21 cellular contexts compared by ENCODE assay signal in the genomic region with DNA sequence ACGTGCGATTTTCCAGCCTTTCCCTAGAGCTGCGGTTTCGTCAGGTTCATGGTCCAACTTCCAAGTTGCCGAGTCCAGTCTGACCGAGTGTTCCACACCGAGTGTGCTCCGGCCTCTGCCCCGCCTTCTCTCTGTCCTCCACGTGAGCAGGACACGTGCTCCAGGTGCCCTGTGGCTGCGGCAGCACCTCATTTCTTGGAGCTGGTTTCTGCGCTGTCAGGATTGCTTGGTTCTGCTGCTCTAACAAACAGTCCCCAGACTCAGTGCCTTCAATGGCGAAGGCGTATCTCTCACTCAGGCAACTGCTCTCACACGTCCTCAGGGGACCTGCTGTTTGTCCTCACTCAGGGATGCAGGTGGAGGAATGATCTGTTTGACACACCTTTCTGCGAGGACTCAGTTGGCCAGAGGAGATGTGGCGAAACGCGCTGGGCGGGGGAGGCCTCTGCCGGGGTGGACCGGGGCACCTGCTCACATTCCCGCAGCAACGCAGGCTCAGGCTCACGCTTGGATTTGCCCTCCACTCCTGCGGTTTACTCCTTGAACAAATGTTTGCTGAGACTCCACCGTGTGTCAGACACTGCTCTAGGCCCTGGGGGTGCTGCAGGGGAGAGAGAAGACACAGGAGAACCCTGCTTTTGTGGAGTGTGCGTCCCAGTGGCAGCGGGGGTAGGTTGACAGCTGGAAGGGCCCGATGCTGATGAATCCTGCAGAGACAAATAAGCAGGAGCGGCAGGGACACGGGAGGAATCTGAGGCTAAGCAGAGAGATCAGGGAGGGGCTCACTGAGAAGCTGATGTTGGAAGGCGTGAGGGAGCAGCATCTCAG.
DNase-seq lines count a peak whose midpoint lies in the region; ATAC-seq and TF ChIP-seq lines count a peak whose summit lies in the region.
"Had no signal": no experiment of that assay in that cellular context is flagged by ENCODE, and none has a peak within 500 bp of the region (broad histone marks: within the 10 kb centered on the region; RNA-seq: fewer than 3 reads in every experiment).

No MANE protein-coding gene starts in this region.

- no peak overlapping the region for H3K4me3 Mint-ChIP-seq in WTC11

- no peak overlapping the region for H3K23ac ChIP-seq in neuronal stem cell (ENCODE audit: low read depth, low read length, poor library complexity)

- H3K27ac ChIP-seq in HEK293 (ENCODE audit: extremely low read depth, low read depth, low read length), result no peak overlapping the region
- H3K27ac ChIP-seq in neuronal stem cell (replicated peaks; ENCODE audit: low read length), result no peak overlapping the region
- H3K27ac ChIP-seq: 22Rv1, HL-60, KMS-11 had no signal

- no CpG with 5 or more reads among the region's 34 CpGs for WGBS in neuronal stem cell (ENCODE audit: extremely low coverage in 2 of 2, insufficient read length in 2 of 2, insufficient replicate concordance in 1 of 2), 2 donors

- peak overlapping the region; percentile 96 for H2BK15ac ChIP-seq in neuronal stem cell (ENCODE audit: low read length)

- no peak overlapping the region for H4K91ac ChIP-seq in neuronal stem cell (ENCODE audit: low read depth, low read length, poor library complexity)

- peak; percentile 24 for DNase-seq in NCI-H748 (lab: John Stamatoyannopoulos, UW; ENCODE audit: unreplicated experiment)
- no peak for DNase-seq in NCI-H748 treated with DMSO at 0.1 percent for 48 hours (lab: John Stamatoyannopoulos, UW)
- no peak for DNase-seq in WTC11 (ENCODE audit: low spot score)
- DNase-seq in neuronal stem cell (ENCODE audit: low spot score), result no peak
- DNase-seq in KG1 (lab: John Stamatoyannopoulos, UW), result no peak
- DNase-seq: Caco-2, DMS53, MG63, NCI-H1092 treated with DMSO at 0.1 percent for 48 hours, NCI-H1694, NCI-H2107, NCI-H446, RPMI8226 had no signal

- H3K36me3 Mint-ChIP-seq in WTC11, result peaks cover 13% of the 10 kb centered on the region
- H3K36me3 Mint-ChIP-seq: CD14-positive monocyte had no signal

- H3K14ac ChIP-seq in neuronal stem cell (ENCODE audit: low read length), result peak overlapping the region; percentile 61

- H3K4ac ChIP-seq in neuronal stem cell (ENCODE audit: low read length), result no peak overlapping the region

- H3K4me1 ChIP-seq in HEK293 (ENCODE audit: control insufficient read depth, insufficient read depth, low read length) (peaks cover 6% of the 10 kb centered on the region; the same call in 1 of the 2 replicates), neuronal stem cell (ENCODE audit: control insufficient read depth in 2 of 2, insufficient read depth in 1 of 2, low read depth in 1 of 2, low read length in 2 of 2) (peaks cover 10 to 60% of the 10 kb centered on the region in 2 donors)

- peak overlapping the region; percentile 32 for H2BK120ac ChIP-seq in neuronal stem cell (ENCODE audit: low read depth, low read length)

- peak overlapping the region; percentile 91 for H2BK12ac ChIP-seq in neuronal stem cell (ENCODE audit: low read length)

- H3K27me3 ChIP-seq in neuronal stem cell (ENCODE audit: control insufficient read depth in 3 of 3, insufficient read depth in 3 of 3, low read depth in 1 of 3, low read length in 3 of 3), result peaks cover 0 to 92% (median 0%) of the 10 kb centered on the region in 3 experiments

- H2BK5ac ChIP-seq in neuronal stem cell (ENCODE audit: low read length), result no peak overlapping the region

- CTCF ChIA-PET in HEK293 (lab: Yijun Ruan, JAX) (interaction anchor here (0.8 to 1.3 kb wide), 2 partner anchors 12 to 174 kb away, joined by 3 to 6 read pairs; no protein-coding TSS in a partner anchor), WTC11 (lab: Charles Lee) (interaction anchor here (0.6 to 5.6 kb wide), 5 partner anchors 11 to 188 kb away, joined by 3 to 66 read pairs (median 4); no protein-coding TSS in a partner anchor)

- H3K27ac Mint-ChIP-seq in WTC11, result no peak overlapping the region
- H3K27ac Mint-ChIP-seq: CD14-positive monocyte had no signal

- H3K4me3 ChIP-seq in HEK293 (ENCODE audit: low read depth, low read length) (no peak overlapping the region), neuronal stem cell (ENCODE audit: low read length in 2 of 2) (no peak overlapping the region)
- H3K4me3 ChIP-seq: MG63 had no signal

- H3K4me2 ChIP-seq in neuronal stem cell (ENCODE audit: insufficient read depth, low read length, poor library complexity, severe bottlenecking), result no peak overlapping the region
- H3K4me2 ChIP-seq: KMS-11 had no signal

- H4K8ac ChIP-seq in neuronal stem cell (ENCODE audit: low read depth, low read length), result no peak overlapping the region

- ATAC-seq in WTC11 (no peak), HG03095 (IDR thresholded peaks at IDR 0.05; ENCODE audit: unreplicated experiment) (no peak), GM18873 (IDR thresholded peaks at IDR 0.05; ENCODE audit: low FRiP score, unreplicated experiment) (no peak)
- ATAC-seq: HCT116 had no signal

- H3K4me1 Mint-ChIP-seq in WTC11, result peaks cover 23% of the 10 kb centered on the region

- H3K9me3 ChIP-seq in HEK293 (ENCODE audit: control insufficient read depth, insufficient read depth, low read depth, low read length) (no peaks in the 10 kb centered on the region), neuronal stem cell (replicated peaks in 1 of 2; ENCODE audit: control insufficient read depth in 2 of 2, insufficient read depth in 1 of 2, low read depth in 1 of 2, low read length in 2 of 2) (peaks cover 16 to 19% of the 10 kb centered on the region in 2 donors)

- peaks cover 23% of the 10 kb centered on the region for H3K9me3 Mint-ChIP-seq in WTC11

- peak overlapping the region; percentile 45 for H3K9ac ChIP-seq in neuronal stem cell (ENCODE audit: low read depth, low read length, poor library complexity)
- H3K9ac ChIP-seq: KMS-11 had no signal

- H2AFZ ChIP-seq in neuronal stem cell (ENCODE audit: low read length), result no peak overlapping the region

- POLR2A ChIA-PET in HEK293 (lab: Yijun Ruan, JAX) (no interaction called here), WTC11 (lab: Charles Lee) (no interaction called here)

- TF ChIP-seq CTCF in HEK293 (tag by site-specific recombination; IDR thresholded peaks at IDR 0.05), result no peak
- TF ChIP-seq CTCF in WTC11 (IDR thresholded peaks at IDR 0.05), result no peak

- H3K36me3 ChIP-seq in HEK293 (ENCODE audit: control insufficient read depth in 2 of 2, insufficient read depth in 1 of 2, low read length in 2 of 2), result no peaks in the 10 kb centered on the region
- H3K36me3 ChIP-seq in neuronal stem cell (replicated peaks in 1 of 2; ENCODE audit: control insufficient read depth in 2 of 2, insufficient read depth in 2 of 2, low read length in 2 of 2), result no peaks in the 10 kb centered on the region
- H3K36me3 ChIP-seq: MG63 had no signal

- peak overlapping the region; percentile 96 for H2AK5ac ChIP-seq in neuronal stem cell (ENCODE audit: low read depth, low read length)

- H3K27me3 Mint-ChIP-seq in WTC11 (ENCODE audit: low read depth), result peaks cover 90% of the 10 kb centered on the region

- H3K79me1 ChIP-seq in neuronal stem cell (ENCODE audit: low read depth, low read length), result no peaks in the 10 kb centered on the region

- peak overlapping the region; percentile 84 for H3K18ac ChIP-seq in neuronal stem cell (ENCODE audit: low read length)

TF ChIP-seq in HEK293, 187 proteins besides CTCF, POLR2A, EP300 and RAD21:
- no peak for TF ChIP-seq ZNF239 (tag by site-specific recombination; IDR thresholded peaks at IDR 0.05)
- peak; percentile 85 for TF ChIP-seq ZIC2 (tag by site-specific recombination; IDR thresholded peaks at IDR 0.05)
- TF ChIP-seq ZNF341 (tag by site-specific recombination; IDR thresholded peaks at IDR 0.05; ENCODE audit: low read depth), result peak; percentile 29; the same call in 1 of the 2 replicates

TF ChIP-seq in WTC11, 78 proteins besides CTCF, POLR2A, EP300 and RAD21:
- TF ChIP-seq FOXJ3 (CRISPR knock-in tag; IDR thresholded peaks at IDR 0.05; ENCODE audit: borderline replicate concordance) (no peak), GABPB1 (CRISPR knock-in tag; IDR thresholded peaks at IDR 0.05) (peak; percentile 57)
- TF ChIP-seq, protein P1, sequence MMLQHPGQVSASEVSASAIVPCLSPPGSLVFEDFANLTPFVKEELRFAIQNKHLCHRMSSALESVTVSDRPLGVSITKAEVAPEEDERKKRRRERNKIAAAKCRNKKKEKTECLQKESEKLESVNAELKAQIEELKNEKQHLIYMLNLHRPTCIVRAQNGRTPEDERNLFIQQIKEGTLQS (CRISPR knock-in tag; conservative IDR thresholded peaks at IDR 0.05), result no peak
